ENCODE assay signal across 9 cellular contexts in the genomic region with DNA sequence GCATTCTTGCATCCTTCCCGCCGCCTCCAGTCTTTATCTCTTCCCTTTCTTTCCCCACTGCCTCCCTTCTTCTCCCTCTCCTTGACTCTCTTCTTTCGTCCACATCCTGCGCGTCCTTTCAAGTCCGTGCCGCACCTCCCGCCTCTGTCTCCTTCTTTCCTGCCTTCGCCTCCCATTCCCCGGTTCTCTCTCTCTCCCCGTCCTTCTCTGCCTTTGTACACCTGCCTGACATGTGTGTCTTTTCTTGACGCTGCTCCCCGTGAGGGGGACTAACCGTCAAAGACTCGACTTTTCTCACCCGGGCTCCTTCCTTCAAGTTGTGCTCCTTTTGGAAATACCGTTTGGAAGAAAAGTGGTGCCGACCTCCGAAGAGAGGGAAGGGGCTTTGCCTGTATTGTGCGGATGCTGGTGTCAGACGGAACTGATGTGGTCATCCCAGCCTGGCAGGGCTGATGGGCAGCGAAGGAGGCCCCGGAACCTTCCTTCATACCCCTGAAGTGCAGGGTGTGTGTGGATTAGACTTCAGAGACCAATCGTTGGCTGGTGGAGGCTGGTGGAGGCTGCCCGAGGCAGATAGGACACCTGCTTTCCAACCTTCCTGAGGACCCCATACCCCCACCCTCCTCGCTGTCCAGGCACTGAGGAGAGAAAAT. TPM values are rescaled to one million over a fixed set of nuclear protein-coding genes. Genes with fewer than 3 reads are reported as not detected.
DNase-seq lines count a peak whose midpoint lies in the region; ATAC-seq, FAIRE-seq and TF ChIP-seq lines count a peak whose summit lies in the region.
"Had no signal": no experiment of that assay in that cellular context is flagged by ENCODE, and none has a peak within 500 bp of the region (broad histone marks: within the 10 kb centered on the region; RNA-seq: fewer than 3 reads in every experiment).

No MANE protein-coding gene starts in this region.

- peak in 1 of 2 experiments; percentile 26 for DNase-seq in A549 (ENCODE audit: low read depth in 1 of 2, low spot score in 1 of 2)
- DNase-seq in central memory CD8-positive, alpha-beta T cell (ENCODE audit: low spot score in 2 of 2), result no peak
- no peak for DNase-seq in mesendoderm
- DNase-seq in effector CD4-positive, alpha-beta T cell, result no peak
- DNase-seq in NCI-H2196 (lab: John Stamatoyannopoulos, UW; ENCODE audit: unreplicated experiment), result no peak

- peak overlapping the region; percentile 98 for H3K4me2 ChIP-seq in A549
- peak overlapping the region; percentile 91 for H3K4me2 ChIP-seq in mesendoderm (ENCODE audit: low read length)

- H3K27ac Mint-ChIP-seq in central memory CD8-positive, alpha-beta T cell (ENCODE audit: low read depth), result no peak overlapping the region

- no peak overlapping the region for H3K18ac ChIP-seq in mesendoderm (ENCODE audit: low read length)

- peaks cover 77% of the 10 kb centered on the region for H3K27me3 Mint-ChIP-seq in central memory CD8-positive, alpha-beta T cell

- no peak for FAIRE-seq in A549 (lab: Jason Lieb, UNC)
- FAIRE-seq: GM18507 had no signal

- H4K8ac ChIP-seq in mesendoderm (ENCODE audit: low read depth, low read length), result no peak overlapping the region

- ATAC-seq in A549 (peak; percentile 27 to 42; a peak in 4 of 6 replicates), GM19452 (IDR thresholded peaks at IDR 0.05; ENCODE audit: unreplicated experiment) (no peak)
- ATAC-seq in central memory CD8-positive, alpha-beta T cell (replicated peaks; ENCODE audit: extremely low read depth, poor library complexity, severe bottlenecking), result no peak
- ATAC-seq in activated CD4-positive, CD25-positive, alpha-beta regulatory T cell treated with anti-CD3 and anti-CD28 coated beads, Interleukin-2, amount 50 U/mL, for 24 hours, result no peak

- CTCF ChIA-PET in A549 (lab: Yijun Ruan, JAX), result no interaction called here
- CTCF ChIA-PET in HEK293 (lab: Yijun Ruan, JAX), result interaction anchor here (0.6 kb wide), 1 partner anchor 157 kb away, joined by 3 read pairs; no protein-coding TSS in a partner anchor

- peaks cover 2% of the 10 kb centered on the region for H3K36me3 Mint-ChIP-seq in central memory CD8-positive, alpha-beta T cell (ENCODE audit: insufficient read depth)

- no peak for TF ChIP-seq POLR2A in A549 (IDR thresholded peaks at IDR 0.05; ENCODE audit: low read length)

- no peak overlapping the region for H2BK5ac ChIP-seq in mesendoderm (ENCODE audit: low read length)

- H3K27ac ChIP-seq in A549 (peak overlapping the region in 1 of 2 experiments; percentile 32; a peak in 1 of 6 replicates), HEK293 (ENCODE audit: extremely low read depth, low read depth, low read length) (peak overlapping the region; percentile 68; the same call in 1 of the 2 replicates), mesendoderm (ENCODE audit: low read depth, low read length) (peak overlapping the region; percentile 20)

- H3K56ac ChIP-seq in mesendoderm (ENCODE audit: low read length), result peak overlapping the region; percentile 82

- POLR2A ChIA-PET in A549 (lab: Yijun Ruan, JAX), result no interaction called here
- POLR2A ChIA-PET in HEK293 (lab: Yijun Ruan, JAX), result no interaction called here

- no peaks in the 10 kb centered on the region for H3K9me3 Mint-ChIP-seq in central memory CD8-positive, alpha-beta T cell

- H3K4me3 Mint-ChIP-seq in central memory CD8-positive, alpha-beta T cell, result peak overlapping the region; percentile 50

- H2BK15ac ChIP-seq in mesendoderm (replicated peaks; ENCODE audit: low read depth), result no peak overlapping the region

- TF ChIP-seq EP300 in A549 (IDR thresholded peaks at IDR 0.05), result no peak

- H2AK5ac ChIP-seq in mesendoderm (ENCODE audit: low read length), result no peak overlapping the region

- H3K9ac ChIP-seq in mesendoderm (ENCODE audit: low read length), result peak overlapping the region; percentile 53

- H3K27me3 ChIP-seq in mesendoderm (ENCODE audit: insufficient read depth, low read length, poor library complexity), result peaks cover 2% of the 10 kb centered on the region

- H2BK120ac ChIP-seq in mesendoderm (ENCODE audit: low read depth, low read length), result no peak overlapping the region

- 0 out of 3 replicates have a peak, but pooled peaks cover 2% of the 10 kb centered on the region for H3K9me3 ChIP-seq in A549
- H3K9me3 ChIP-seq in HEK293 (ENCODE audit: control insufficient read depth, insufficient read depth, low read depth, low read length), result no peaks in the 10 kb centered on the region

- no peaks in the 10 kb centered on the region for H3K79me2 ChIP-seq in mesendoderm (ENCODE audit: control insufficient read depth, insufficient read depth, low read length)

- H3K4me1 ChIP-seq in A549, result peaks cover 4% of the 10 kb centered on the region; the same call in 2 of the 3 replicates
- H3K4me1 ChIP-seq in HEK293 (ENCODE audit: control insufficient read depth, insufficient read depth, low read length), result peaks cover 3% of the 10 kb centered on the region; the same call in 1 of the 2 replicates
- H3K4me1 ChIP-seq in mesendoderm (ENCODE audit: control insufficient read depth, low read depth, low read length), result peaks cover 4% of the 10 kb centered on the region

- no peak for TF ChIP-seq CTCF in A549 (IDR thresholded peaks at IDR 0.05)
- TF ChIP-seq CTCF in HEK293 (tag by site-specific recombination; IDR thresholded peaks at IDR 0.05), result no peak

- H3K4me3 ChIP-seq in A549, result peak overlapping the region; percentile 68
- H3K4me3 ChIP-seq in HEK293 (ENCODE audit: low read depth, low read length), result peak overlapping the region; percentile 67
- H3K4me3 ChIP-seq in mesendoderm (ENCODE audit: low read length), result peak overlapping the region; percentile 53

- no peak overlapping the region for H3K4ac ChIP-seq in mesendoderm (ENCODE audit: low read depth, low read length)

- peaks cover 6% of the 10 kb centered on the region for H3K4me1 Mint-ChIP-seq in central memory CD8-positive, alpha-beta T cell

- no peak for TF ChIP-seq RAD21 in A549 (conservative IDR thresholded peaks at IDR 0.05 in 1 of 2, IDR thresholded peaks at IDR 0.05 in 1 of 2)

- no peaks in the 10 kb centered on the region for H3K79me1 ChIP-seq in mesendoderm (ENCODE audit: low read length)

- H3K23ac ChIP-seq in mesendoderm (ENCODE audit: low read length), result no peak overlapping the region

- no peaks in the 10 kb centered on the region for H3K36me3 ChIP-seq in HEK293 (ENCODE audit: control insufficient read depth in 2 of 2, insufficient read depth in 1 of 2, low read length in 2 of 2)
- no peaks in the 10 kb centered on the region for H3K36me3 ChIP-seq in mesendoderm (ENCODE audit: control insufficient read depth, insufficient read depth, low read length)

- 12% methylated on average over 26 of the region's 26 CpGs for WGBS in A549 (ENCODE audit: missing lambda C conversion rate)
- WGBS in mesendoderm (ENCODE audit: extremely low coverage, insufficient coverage, low lambda C conversion rate), result no CpG with 5 or more reads among the region's 26 CpGs

- H4K5ac ChIP-seq in mesendoderm (ENCODE audit: low read length), result no peak overlapping the region

TF ChIP-seq in A549, 52 proteins besides CTCF, POLR2A, EP300 and RAD21:
- TF ChIP-seq RNF2 (IDR thresholded peaks at IDR 0.05; ENCODE audit: borderline replicate concordance, low read depth) (0 out of 2 replicates have a peak, but pooled peaks have one; percentile 40), EHMT2 (IDR thresholded peaks at IDR 0.05; ENCODE audit: low read depth) (no peak), ESRRA (IDR thresholded peaks at IDR 0.05; ENCODE audit: borderline replicate concordance, low read length) (no peak), CEBPB (IDR thresholded peaks at IDR 0.05) (no peak), CBX8 (IDR thresholded peaks at IDR 0.05) (peak; percentile 82; the same call in 1 of the 2 replicates), TP53 (CRISPR knock-in tag; IDR thresholded peaks at IDR 0.05) (no peak), ZFP36 (IDR thresholded peaks at IDR 0.05; ENCODE audit: borderline replicate concordance, partially characterized antibody) (no peak), MAZ (IDR thresholded peaks at IDR 0.05; ENCODE audit: borderline replicate concordance, low read depth, low read length) (no peak)

TF ChIP-seq in HEK293, 187 proteins besides CTCF, POLR2A, EP300 and RAD21:
- TF ChIP-seq ZBTB20 (tag by site-specific recombination; IDR thresholded peaks at IDR 0.05) (0 out of 2 replicates have a peak, but pooled peaks have one; percentile 14), ZNF341 (tag by site-specific recombination; IDR thresholded peaks at IDR 0.05; ENCODE audit: low read depth) (peak; percentile 48), ZNF366 (tag by site-specific recombination; conservative IDR thresholded peaks at IDR 0.05) (peak; percentile 60), ZNF335 (tag by site-specific recombination; conservative IDR thresholded peaks at IDR 0.05) (peak; percentile 83), PRDM1 (tag by site-specific recombination; IDR thresholded peaks at IDR 0.05) (0 out of 2 replicates have a peak, but pooled peaks have one; percentile 6), ZNF37A (tag by site-specific recombination; IDR thresholded peaks at IDR 0.05) (no peak), SCRT2 (tag by site-specific recombination; IDR thresholded peaks at IDR 0.05) (no peak)
- TF ChIP-seq, protein P1, sequence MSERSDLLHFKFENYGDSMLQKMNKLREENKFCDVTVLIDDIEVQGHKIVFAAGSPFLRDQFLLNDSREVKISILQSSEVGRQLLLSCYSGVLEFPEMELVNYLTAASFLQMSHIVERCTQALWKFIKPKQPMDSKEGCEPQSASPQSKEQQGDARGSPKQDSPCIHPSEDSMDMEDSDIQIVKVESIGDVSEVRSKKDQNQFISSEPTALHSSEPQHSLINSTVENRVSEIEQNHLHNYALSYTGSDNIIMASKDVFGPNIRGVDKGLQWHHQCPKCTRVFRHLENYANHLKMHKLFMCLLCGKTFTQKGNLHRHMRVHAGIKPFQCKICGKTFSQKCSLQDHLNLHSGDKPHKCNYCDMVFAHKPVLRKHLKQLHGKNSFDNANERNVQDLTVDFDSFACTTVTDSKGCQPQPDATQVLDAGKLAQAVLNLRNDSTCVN (tag by site-specific recombination; optimal IDR thresholded peaks at IDR 0.05), result peak; percentile 68

RNA-seq across cellular contexts. Expression of a gene that starts 0.9 kb away (rescaled TPM):
- polyA plus RNA-seq in A549 (2011; rRNA removed), result 0.74 and 0.87 TPM in 2 replicates
- 0.03 TPM in 2 replicates for polyA plus RNA-seq in A549 (2012; cell fraction: cytosol; rRNA removed)
- polyA plus RNA-seq in A549 (2012; cell fraction: nucleus; rRNA removed), result 0.68 and 0.75 TPM in 2 replicates
- polyA plus RNA-seq in A549 (2017; fragmentation: RNase III; extraction: RNeasy Plus Mini Kit Qiagen cat#74134 plus additional on column Dnase treatment), result 0.13 to 0.15 TPM in 2 of 3 replicates, not detected in the other
- 0.99 TPM in 1 of 2 replicates, not detected in the other for polyA minus RNA-seq in A549 (2011; rRNA and poly(A)+ RNA removed)
- 5.1 TPM for polyA plus RNA-seq in mesendoderm (2013, experiment 1 of 2)
- 4.7 TPM for polyA plus RNA-seq in mesendoderm (2013, experiment 2 of 2)

Comparison
In these comparisons a context has a peak if more than half of its experiments do, and no peak if none do; other contexts are left out.
1. ATAC-seq: peak in A549 (2 of 2); none in central memory CD8-positive, alpha-beta T cell (single experiment), GM19452 (single experiment) and activated CD4-positive, CD25-positive, alpha-beta regulatory T cell treated with anti-CD3 and anti-CD28 coated beads, Interleukin-2, amount 50 U/mL, for 24 hours (0 of 2).
2. Peak in every context shown above with its lines, with median percentiles within 50 percentile points of each other: H3K4me3 ChIP-seq.